ENCODE assay signal across 12 cellular contexts in the genomic region with DNA sequence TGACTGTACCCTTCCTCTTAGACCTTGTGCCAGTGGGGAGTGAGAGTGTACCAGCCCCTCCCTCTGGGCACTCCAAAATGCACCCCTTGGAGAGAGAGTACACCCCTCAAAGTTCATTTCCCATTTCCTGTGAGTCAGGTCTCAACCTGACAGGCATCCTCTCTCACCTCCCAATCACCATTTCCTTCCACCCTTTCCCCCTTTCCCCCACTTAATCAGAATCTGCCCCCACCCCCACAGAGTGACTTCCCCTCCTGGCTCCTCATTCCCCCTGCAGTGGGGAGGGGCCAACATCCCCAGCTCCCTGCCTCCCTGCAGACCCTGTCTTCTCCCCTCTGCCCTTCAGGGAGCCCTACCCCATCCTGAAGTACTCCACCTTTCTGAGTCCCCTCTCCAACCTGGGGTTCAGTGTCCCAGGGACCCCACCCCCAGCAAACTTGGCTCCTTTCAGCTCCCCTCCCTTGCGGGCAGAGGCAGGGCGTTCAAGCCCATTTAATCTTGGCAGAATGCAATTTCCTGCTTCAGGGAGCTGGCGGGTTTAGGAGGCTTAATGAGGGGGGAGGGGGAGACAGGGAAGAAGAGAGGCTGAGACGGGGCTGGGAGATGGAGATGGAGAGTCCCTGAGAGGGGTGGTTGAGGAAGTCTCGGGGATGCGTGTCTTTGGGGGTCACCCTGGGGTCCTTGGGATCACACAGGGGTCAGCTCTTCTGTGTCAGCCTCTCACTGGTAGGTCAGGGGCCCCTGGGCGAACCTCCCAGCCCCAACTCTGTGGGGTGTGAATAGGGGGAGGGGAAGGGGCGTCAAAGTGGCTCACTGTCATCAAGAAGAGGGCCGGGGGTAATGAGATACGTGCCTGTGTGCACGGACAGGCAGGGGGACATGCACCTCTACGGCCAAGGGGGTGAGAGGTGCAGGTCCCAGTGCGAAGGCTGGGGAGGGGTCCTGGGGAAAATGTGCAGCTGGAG. TPM values are rescaled to one million over a fixed set of nuclear protein-coding genes. Genes with fewer than 3 reads are reported as not detected.
DNase-seq lines count a peak whose midpoint lies in the region; ATAC-seq, FAIRE-seq and TF ChIP-seq lines count a peak whose summit lies in the region.
"Had no signal": no experiment of that assay in that cellular context is flagged by ENCODE, and none has a peak within 500 bp of the region (broad histone marks: within the 10 kb centered on the region; RNA-seq: fewer than 3 reads in every experiment).

No MANE protein-coding gene starts in this region.

- H3K27me3 ChIP-seq in iPS-18a (ENCODE audit: control insufficient read depth, insufficient read depth, low read length) = no peaks in the 10 kb centered on the region
- no peaks in the 10 kb centered on the region for H3K27me3 ChIP-seq in stomach

- no peak for TF ChIP-seq EP300 in stomach (IDR thresholded peaks at IDR 0.05)

- peak overlapping the region; percentile 65 for H3K4me3 ChIP-seq in SK-N-MC
- peak overlapping the region; percentile 41 for H3K4me3 ChIP-seq in iPS-18a (ENCODE audit: low read length)
- H3K4me3 ChIP-seq in stomach = no peak overlapping the region

- FAIRE-seq in D721Med (lab: Jason Lieb, UNC) = no peak
- FAIRE-seq: small intestine had no signal

- H3K36me3 ChIP-seq in SK-N-MC (ENCODE audit: insufficient read depth, low read length) (no peaks in the 10 kb centered on the region), iPS-18a (ENCODE audit: control insufficient read depth, low read depth, low read length) (no peaks in the 10 kb centered on the region), stomach (no peaks in the 10 kb centered on the region)

- H3K9me3 ChIP-seq in SK-N-MC (ENCODE audit: low read depth, low read length) = no peaks in the 10 kb centered on the region
- H3K9me3 ChIP-seq in iPS-18a (ENCODE audit: control insufficient read depth, low read depth, low read length) = no peaks in the 10 kb centered on the region
- H3K9me3 ChIP-seq in stomach = no peaks in the 10 kb centered on the region

- H3K27ac ChIP-seq in SK-N-MC = no peak overlapping the region
- peak overlapping the region; percentile 38 for H3K27ac ChIP-seq in iPS-18a (ENCODE audit: low read length)
- H3K27ac ChIP-seq in stomach = no peak overlapping the region

- ATAC-seq in GM19463 (IDR thresholded peaks at IDR 0.05; ENCODE audit: unreplicated experiment) = no peak
- ATAC-seq: effector memory CD8-positive, alpha-beta T cell; left lobe of liver had no signal

- peak; percentile 81 for DNase-seq in D721Med (ENCODE audit: insufficient read length, low spot score)
- DNase-seq in HT1080 (ENCODE audit: low read depth) = peak; percentile 53
- no peak for DNase-seq in SK-N-MC (ENCODE audit: low read depth, low spot score)
- no peak for DNase-seq in stomach
- DNase-seq in HuH-7.5 (ENCODE audit: low spot score) = no peak
- no peak for DNase-seq in activated T-cell treated with anti-CD3 and anti-CD28 coated beads, Interleukin-2, amount 50 U/mL, for 48 hours
- DNase-seq: effector memory CD8-positive, alpha-beta T cell; SHP77 treated with DMSO at 0.1 percent for 48 hours; small intestine had no signal

- H3K9ac ChIP-seq in SK-N-MC (ENCODE audit: insufficient read length) = no peak overlapping the region
- H3K9ac ChIP-seq in iPS-18a (ENCODE audit: low read length) = peak overlapping the region; percentile 1

- WGBS in stomach, 5 donors = 10 to 21% (median 14%) methylated on average over 13 of the region's 13 CpGs

- no peak for TF ChIP-seq CTCF in D721Med (IDR thresholded peaks at IDR 0.05; ENCODE audit: insufficient read depth, missing control alignments)
- TF ChIP-seq CTCF in stomach (IDR thresholded peaks at IDR 0.05) = no peak

- TF ChIP-seq POLR2A in stomach (IDR thresholded peaks at IDR 0.05) = no peak

- intact Hi-C loops in stomach (cut with DNase I; ENCODE audit: low total_unique reads) = no loop called here

- H3K4me1 ChIP-seq in iPS-18a (ENCODE audit: control insufficient read depth, low read depth, low read length) (peaks cover 20% of the 10 kb centered on the region), stomach (peaks cover 6 to 15% (median 11%) of the 10 kb centered on the region in 4 donors)

RNA-seq across cellular contexts. Expression of a gene that starts 16.6 kb away (rescaled TPM):
- 45.7 and 48.6 TPM in 2 replicates for total RNA-seq in HT1080 (2014; rRNA removed; shearing (Covaris generic))
- 46.2 and 49.6 TPM in 2 replicates for polyA plus RNA-seq in HT1080 (2015; cell fraction: cytosol; rRNA removed)
- 43.9 and 46.0 TPM in 2 replicates for polyA plus RNA-seq in HT1080 (2015; cell fraction: nucleus; rRNA removed)
- 10 to 100 TPM; 11.9 to 34.5 (median 31.2) TPM for total RNA-seq in stomach
- polyA plus RNA-seq in stomach = 10 to 100 TPM in 2 of 3 donors, 1 to 10 TPM in 1; 8.9 to 33.8 (median 14.6) TPM

RNA-seq across cellular contexts. Expression of a gene that starts 49.8 kb away (rescaled TPM):
- total RNA-seq in HT1080 (2014; rRNA removed; shearing (Covaris generic)) = 54.7 and 65.5 TPM in 2 replicates
- 26.1 and 32.6 TPM in 2 replicates for polyA plus RNA-seq in HT1080 (2015; cell fraction: cytosol; rRNA removed)
- polyA plus RNA-seq in HT1080 (2015; cell fraction: nucleus; rRNA removed) = 470 and 474 TPM in 2 replicates
- total RNA-seq in stomach = 100 to 1,000 TPM; 246 to 464 (median 290) TPM
- 10 to 100 TPM; 25.0 to 89.4 (median 30.1) TPM for polyA plus RNA-seq in stomach

RNA-seq across cellular contexts. Expression of a gene that starts 52.9 kb away (rescaled TPM):
- not detected in 2 replicates for total RNA-seq in HT1080 (2014; rRNA removed; shearing (Covaris generic))
- not detected in 2 replicates for polyA plus RNA-seq in HT1080 (2015; cell fraction: cytosol; rRNA removed)
- polyA plus RNA-seq in HT1080 (2015; cell fraction: nucleus; rRNA removed) = not detected in 2 replicates
- total RNA-seq in stomach = not detected
- not detected for polyA plus RNA-seq in stomach
- polyA plus RNA-seq: small intestine had no signal

Comparison
In these comparisons a context has a peak if more than half of its experiments do, and no peak if none do; other contexts are left out.
1. DNase-seq: peak in D721Med (single experiment) and HT1080 (single experiment); none in SK-N-MC (single experiment), stomach (single experiment), HuH-7.5 (single experiment) and activated T-cell treated with anti-CD3 and anti-CD28 coated beads, Interleukin-2, amount 50 U/mL, for 48 hours (0 of 2).
2. H3K4me3 ChIP-seq: peak in SK-N-MC (single experiment) and iPS-18a (single experiment); none in stomach (0 of 4).